Comparison of ENCODE assay signal across 18 cellular contexts in genomic region chr7:80129785-80130184, GRCh38. TPM values are rescaled to one million over a fixed set of nuclear protein-coding genes. Genes with fewer than 3 reads are reported as not detected.
DNase-seq lines count a peak whose midpoint lies in the region; ATAC-seq and TF ChIP-seq lines count a peak whose summit lies in the region.
"Had no signal": no experiment of that assay in that cellular context is flagged by ENCODE, and none has a peak within 500 bp of the region (broad histone marks: within the 10 kb centered on the region; RNA-seq: fewer than 3 reads in every experiment).

No MANE protein-coding gene starts in this region.

- H3K36me3 ChIP-seq in transverse colon, result no peaks in the 10 kb centered on the region

- no peak for TF ChIP-seq POLR2A in transverse colon (IDR thresholded peaks at IDR 0.05)

- H3K4me1 ChIP-seq in transverse colon, result peaks cover 0 to 23% (median 0%) of the 10 kb centered on the region in 4 donors

- TF ChIP-seq EP300 in transverse colon (IDR thresholded peaks at IDR 0.05; ENCODE audit: low read depth), result no peak

- no peak overlapping the region for H3K4me3 ChIP-seq in transverse colon
- H3K4me3 ChIP-seq: GM12878, GM23248 had no signal

- in situ Hi-C loops in transverse colon (cut with MboI; ENCODE audit: low pct_ligation_motif_present in 1 of 4, low pct_unique_long_range_greater_than_20kb in 1 of 4, low sequenced_read_pairs in 3 of 4), result loop anchor here in 1 of 4 donors (10.0 kb wide), 1 partner anchor 265 kb away; no protein-coding TSS in a partner anchor

- intact Hi-C loops in left colon (cut with DNase I, micrococcal nuclease), result no loop called here
- intact Hi-C loops in transverse colon (cut with DNase I; ENCODE audit: low total_unique reads), result loop anchor here (10.0 kb wide), 1 partner anchor 265 kb away; no protein-coding TSS in a partner anchor
- intact Hi-C loops in left ventricle myocardium superior (cut with micrococcal nuclease), result loop anchor here (10.0 kb wide), 1 partner anchor 145 kb away; no protein-coding TSS in a partner anchor

- no peaks in the 10 kb centered on the region for H3K27me3 ChIP-seq in transverse colon

- peak; percentile 55 for ATAC-seq in left colon
- no peak for ATAC-seq in stimulated activated naive CD8-positive, alpha-beta T cell treated with anti-CD3 and anti-CD28 coated beads, Interleukin-15, Interleukin-2, amounts not matched to agents 100 U/mL and 50 U/mL, for 24 hours
- ATAC-seq in left ventricle myocardium superior, result no peak
- ATAC-seq: GM12878, HCT116 had no signal

- TF ChIP-seq CTCF in transverse colon (IDR thresholded peaks at IDR 0.05), result no peak

- H3K9me3 ChIP-seq in transverse colon, result no peaks in the 10 kb centered on the region

- DNase-seq in NCI-H69 (lab: John Stamatoyannopoulos, UW) (peak; percentile 48), amniotic epithelial cell (ENCODE audit: low read depth) (peak; percentile 43), left colon (no peak), transverse colon (peak; percentile 25), mesenteric fat pad (ENCODE audit: low spot score) (no peak), left ventricle myocardium superior (no peak)
- DNase-seq in stimulated activated naive CD8-positive, alpha-beta T cell treated with anti-CD3 and anti-CD28 coated beads, Interleukin-15, Interleukin-2, amounts not matched to agents 100 U/mL and 50 U/mL, for 24 hours, result no peak
- DNase-seq: C1 segment of cervical spinal cord; Calu3; CD4-positive, alpha-beta memory T cell; COR-L47; DMS79; EL; GDM1; GM23248; H9 had no signal

- H3K27ac ChIP-seq in transverse colon, result no peak overlapping the region
- H3K27ac ChIP-seq: GM23248 had no signal

RNA-seq across cellular contexts. Expression of gene GNAI1, which starts 4.8 kb away (rescaled TPM):
- 10 to 100 TPM; 22.9 to 31.7 TPM for total RNA-seq in left colon
- total RNA-seq in transverse colon, result 10 to 100 TPM in 3 of 4 donors, 1 to 10 TPM in 1; 3.0 to 46.0 (median 37.4) TPM
- 179 TPM for total RNA-seq in mesenteric fat pad
- total RNA-seq in left ventricle myocardium superior, result 13.7 TPM
- total RNA-seq: GM12878 had no signal

Comparison
In these comparisons a context has a peak if more than half of its experiments do, and no peak if none do; other contexts are left out.
1. DNase-seq: peak in NCI-H69 (single experiment), amniotic epithelial cell (single experiment) and transverse colon (single experiment); none in left colon (0 of 2), mesenteric fat pad (single experiment), stimulated activated naive CD8-positive, alpha-beta T cell treated with anti-CD3 and anti-CD28 coated beads, Interleukin-15, Interleukin-2, amounts not matched to agents 100 U/mL and 50 U/mL, for 24 hours (single experiment) and left ventricle myocardium superior (single experiment).
2. intact Hi-C loops: an anchor here in transverse colon (10.0 kb wide) and left ventricle myocardium superior (10.0 kb wide); none called in left colon.